Comparison of ENCODE assay signal across 24 cellular contexts in genomic region chr7:8037151-8037550, GRCh38.
DNase-seq lines count a peak whose midpoint lies in the region; ATAC-seq, FAIRE-seq and TF ChIP-seq lines count a peak whose summit lies in the region.
"Had no signal": no experiment of that assay in that cellular context is flagged by ENCODE, and none has a peak within 500 bp of the region (broad histone marks: within the 10 kb centered on the region; RNA-seq: fewer than 3 reads in every experiment).

No MANE protein-coding gene starts in this region.

- no peak overlapping the region for H2BK120ac ChIP-seq in mesendoderm (ENCODE audit: low read depth, low read length)

- no peaks in the 10 kb centered on the region for H3K27me3 Mint-ChIP-seq in CD4-positive, alpha-beta T cell
- H3K27me3 Mint-ChIP-seq: CD4-positive, alpha-beta memory T cell had no signal

- H2BK15ac ChIP-seq in mesendoderm (replicated peaks; ENCODE audit: low read depth) = no peak overlapping the region

- no peaks in the 10 kb centered on the region for H3K36me3 ChIP-seq in mesendoderm (ENCODE audit: control insufficient read depth, insufficient read depth, low read length)
- no peaks in the 10 kb centered on the region for H3K36me3 ChIP-seq in small intestine (ENCODE audit: control insufficient read depth in 2 of 2, insufficient read depth in 2 of 2, low read length in 2 of 2)

- H2BK5ac ChIP-seq in mesendoderm (ENCODE audit: low read length) = no peak overlapping the region

- no peaks in the 10 kb centered on the region for H3K4me1 ChIP-seq in mesendoderm (ENCODE audit: control insufficient read depth, low read depth, low read length)
- H3K4me1 ChIP-seq in small intestine (ENCODE audit: control insufficient read depth in 2 of 2, insufficient read depth in 1 of 2, low read depth in 1 of 2, low read length in 1 of 2) = no peaks in the 10 kb centered on the region
- H3K4me1 ChIP-seq: BLaER1 had no signal

- H3K36me3 Mint-ChIP-seq in CD4-positive, alpha-beta T cell (ENCODE audit: low read depth) = peaks cover 64% of the 10 kb centered on the region

- H4K8ac ChIP-seq in mesendoderm (ENCODE audit: low read depth, low read length) = no peak overlapping the region

- H3K18ac ChIP-seq in mesendoderm (ENCODE audit: low read length) = no peak overlapping the region

- no peak overlapping the region for H3K27ac ChIP-seq in CD4-positive, alpha-beta T cell (ENCODE audit: low read depth, low read length)
- no peak overlapping the region for H3K27ac ChIP-seq in mesendoderm (ENCODE audit: low read depth, low read length)
- H3K27ac ChIP-seq in small intestine (ENCODE audit: low read depth in 1 of 2, low read length in 1 of 2) = no peak overlapping the region
- H3K27ac ChIP-seq: BLaER1, HL-60, RWPE1 had no signal

- no peak overlapping the region for H4K5ac ChIP-seq in mesendoderm (ENCODE audit: low read length)

- no peak overlapping the region for H3K56ac ChIP-seq in mesendoderm (ENCODE audit: low read length)

- H3K79me2 ChIP-seq in mesendoderm (ENCODE audit: control insufficient read depth, insufficient read depth, low read length) = no peaks in the 10 kb centered on the region

- no peak overlapping the region for H3K23ac ChIP-seq in mesendoderm (ENCODE audit: low read length)

- H3K9me3 ChIP-seq in CD4-positive, alpha-beta T cell (ENCODE audit: control insufficient read depth, low read length) = no peaks in the 10 kb centered on the region
- H3K9me3 ChIP-seq in small intestine (ENCODE audit: control insufficient read depth, low read depth) = no peaks in the 10 kb centered on the region

- no peak for TF ChIP-seq CTCF in CD4-positive, alpha-beta T cell (IDR thresholded peaks at IDR 0.05)

- DNase-seq in CD4-positive, alpha-beta T cell = no peak
- DNase-seq in H54 (ENCODE audit: insufficient read length, low spot score) = no peak
- peak; percentile 2 for DNase-seq in astrocyte of the hippocampus (ENCODE audit: low read depth, low spot score)
- DNase-seq in mesendoderm = peak; percentile 9
- no peak for DNase-seq in small intestine
- DNase-seq in NCI-H2171 treated with DMSO at 0.1 percent for 48 hours (lab: John Stamatoyannopoulos, UW) = no peak
- DNase-seq in T-helper 9 cell = no peak
- no peak for DNase-seq in NCI-H748 treated with DMSO at 0.1 percent for 48 hours (lab: John Stamatoyannopoulos, UW)
- DNase-seq: CD4-positive, alpha-beta memory T cell; COR-L47; DMS53; GOT3; NCI-H1092; NCI-H1417 treated with DMSO at 0.1 percent for 48 hours; NCI-H187; NCI-H524 treated with DMSO at 0.1 percent for 48 hours; NCI-H82; SHP77 had no signal

- POLR2A ChIA-PET in CD4-positive, alpha-beta T cell (lab: Charles Lee) = no interaction called here

- H3K4me3 ChIP-seq in mesendoderm (ENCODE audit: low read length) = no peak overlapping the region
- H3K4me3 ChIP-seq in small intestine (ENCODE audit: low read depth in 1 of 2, low read length in 2 of 2) = no peak overlapping the region
- H3K4me3 ChIP-seq: BLaER1 had no signal

- CTCF ChIA-PET in CD4-positive, alpha-beta T cell (lab: Charles Lee) = no interaction called here

- no peak for ATAC-seq in CD4-positive, alpha-beta T cell (ENCODE audit: poor library complexity)
- ATAC-seq: HCT116, Panc1 had no signal

- no peak overlapping the region for H3K4me3 Mint-ChIP-seq in CD4-positive, alpha-beta T cell
- H3K4me3 Mint-ChIP-seq: CD4-positive, alpha-beta memory T cell had no signal

- peak overlapping the region; percentile 69 for H3K27ac Mint-ChIP-seq in CD4-positive, alpha-beta T cell

- H2AK5ac ChIP-seq in mesendoderm (ENCODE audit: low read length) = no peak overlapping the region

- WGBS in mesendoderm (ENCODE audit: extremely low coverage, insufficient coverage, low lambda C conversion rate) = no CpG with 5 or more reads among the region's 3 CpGs
- WGBS in small intestine, 3 donors = 84 to 92% (median 90%) methylated on average over 3 of the region's 3 CpGs

- intact Hi-C loops in CD4-positive, alpha-beta T cell (cut with DNase I, micrococcal nuclease) = loop anchor here in 1 of 2 experiments (5.0 kb wide), 1 partner anchor 355 kb away; no protein-coding TSS in a partner anchor

- TF ChIP-seq POLR2A in H54 (IDR thresholded peaks at IDR 0.05; ENCODE audit: low read depth, low read length) = no peak

- no peak overlapping the region for H3K4me2 ChIP-seq in mesendoderm (ENCODE audit: low read length)
- H3K4me2 ChIP-seq: BLaER1 had no signal

- H3K4me1 Mint-ChIP-seq in CD4-positive, alpha-beta T cell (ENCODE audit: low read depth) = peaks cover 47% of the 10 kb centered on the region

- no peak overlapping the region for H3K4ac ChIP-seq in mesendoderm (ENCODE audit: low read depth, low read length)

- FAIRE-seq in H54 (lab: Jason Lieb, UNC) (peak; percentile 41), small intestine (lab: Jason Lieb, UNC) (no peak)
- FAIRE-seq: A204.1 had no signal

- H3K79me1 ChIP-seq in mesendoderm (ENCODE audit: low read length) = no peaks in the 10 kb centered on the region

- no peak overlapping the region for H3K9ac ChIP-seq in mesendoderm (ENCODE audit: low read length)
- H3K9ac ChIP-seq: BLaER1 had no signal

- no peaks in the 10 kb centered on the region for H3K9me3 Mint-ChIP-seq in CD4-positive, alpha-beta T cell

- H3K27me3 ChIP-seq in CD4-positive, alpha-beta T cell (ENCODE audit: control insufficient read depth, insufficient read depth, low read length) = no peaks in the 10 kb centered on the region
- H3K27me3 ChIP-seq in mesendoderm (ENCODE audit: insufficient read depth, low read length, poor library complexity) = no peaks in the 10 kb centered on the region
- no peaks in the 10 kb centered on the region for H3K27me3 ChIP-seq in small intestine (ENCODE audit: control insufficient read depth in 2 of 2, insufficient read depth in 2 of 2, low read length in 2 of 2)
- H3K27me3 ChIP-seq: BLaER1 had no signal

Comparison
In these comparisons a context has a peak if more than half of its experiments do, and no peak if none do; other contexts are left out.
1. DNase-seq: peak in astrocyte of the hippocampus (single experiment) and mesendoderm (single experiment); none in CD4-positive, alpha-beta T cell (0 of 10), H54 (single experiment), small intestine (single experiment), NCI-H2171 treated with DMSO at 0.1 percent for 48 hours (single experiment), T-helper 9 cell (single experiment) and NCI-H748 treated with DMSO at 0.1 percent for 48 hours (single experiment).